In genomic region chr3:10775259-10775658, GRCh38 we compare ENCODE assay signal across 26 cellular contexts. TPM values are rescaled to one million over a fixed set of nuclear protein-coding genes. Genes with fewer than 3 reads are reported as not detected.
"Had no signal": no experiment of that assay in that cellular context is flagged by ENCODE, and none has a peak within 500 bp of the region (broad histone marks: within the 10 kb centered on the region; RNA-seq: fewer than 3 reads in every experiment).

No MANE protein-coding gene starts in this region.

- H3K27ac Mint-ChIP-seq: naive thymus-derived CD8-positive, alpha-beta T cell; nephron; stimulated activated naive B cell treated with anti-CD40 and anti-IgM and Interleukin-4, amounts not matched to agents 10 μg/mL and 1 μg/mL and 100 μg/mL, for 72 hours had no signal

- H3K27ac ChIP-seq: left lung, parathyroid adenoma, psoas muscle, right lobe of liver, stomach, testis, thyroid gland, transverse colon, upper lobe of right lung had no signal

- H3K4me1 ChIP-seq: left lung, parathyroid adenoma, psoas muscle, right lobe of liver, stomach, testis, transverse colon, upper lobe of right lung had no signal

- DNase-seq: hippocampal formation; kidney; left colon; left lung; mesendoderm; naive thymus-derived CD8-positive, alpha-beta T cell; psoas muscle; right lobe of liver; stimulated activated CD4-positive, alpha-beta T cell treated with anti-CD3 and anti-CD28 coated beads, Interleukin-12 subunit alpha, Interleukin-12 subunit beta, amount 100 ng/mL, for 4 hours; stimulated activated CD4-positive, alpha-beta T cell treated with anti-CD3 and anti-CD28 coated beads, Interleukin-15, amount 100 ng/mL, for 24 hours; stimulated activated CD4-positive, alpha-beta T cell treated with anti-CD3 and anti-CD28 coated beads, Interleukin-2, amount 100 ng/mL, for 24 hours; stimulated activated CD4-positive, alpha-beta T cell treated with anti-CD3 and anti-CD28 coated beads, Interleukin-4, amount 100 ng/mL, for 1 hour; stimulated activated naive B cell treated with anti-CD40 and anti-IgM and Interleukin-4, amounts not matched to agents 10 μg/mL and 1 μg/mL and 100 μg/mL, for 72 hours; stimulated activated naive CD8-positive, alpha-beta T cell treated with anti-CD3 and anti-CD28 coated beads, Interleukin-15, Interleukin-2, amounts not matched to agents 100 U/mL and 50 U/mL, for 24 hours; stomach; testis; thyroid gland; transverse colon; upper lobe of right lung had no signal

- H3K36me3 Mint-ChIP-seq: naive thymus-derived CD8-positive, alpha-beta T cell; stimulated activated naive B cell treated with anti-CD40 and anti-IgM and Interleukin-4, amounts not matched to agents 10 μg/mL and 1 μg/mL and 100 μg/mL, for 72 hours had no signal

- H3K4me3 ChIP-seq: left lung, lung, psoas muscle, right lobe of liver, smooth muscle cell, stomach, testis, thyroid gland, transverse colon, upper lobe of right lung had no signal

- H3K9me3 ChIP-seq: left lung, psoas muscle, right lobe of liver, testis, thyroid gland, transverse colon, upper lobe of right lung had no signal

- H3K27me3 ChIP-seq: right lobe of liver, testis, thyroid gland had no signal

- H3K4me3 Mint-ChIP-seq: naive thymus-derived CD8-positive, alpha-beta T cell; nephron; neural crest cell; stimulated activated naive B cell treated with anti-CD40 and anti-IgM and Interleukin-4, amounts not matched to agents 10 μg/mL and 1 μg/mL and 100 μg/mL, for 72 hours had no signal

- H3K4me1 Mint-ChIP-seq: nephron; neural crest cell; stimulated activated naive B cell treated with anti-CD40 and anti-IgM and Interleukin-4, amounts not matched to agents 10 μg/mL and 1 μg/mL and 100 μg/mL, for 72 hours had no signal

- ATAC-seq: left colon; left lung; naive thymus-derived CD8-positive, alpha-beta T cell; psoas muscle; right lobe of liver; stimulated activated naive B cell treated with anti-CD40 and anti-IgM and Interleukin-4, amounts not matched to agents 10 μg/mL and 1 μg/mL and 100 μg/mL, for 72 hours; stimulated activated naive CD8-positive, alpha-beta T cell treated with anti-CD3 and anti-CD28 coated beads, Interleukin-15, Interleukin-2, amounts not matched to agents 100 U/mL and 50 U/mL, for 24 hours; upper lobe of right lung had no signal

- H3K36me3 ChIP-seq: left lung, right lobe of liver, stomach, thyroid gland, transverse colon, upper lobe of right lung had no signal

- H3K9me3 Mint-ChIP-seq: nephron, neural crest cell had no signal

RNA-seq across cellular contexts. Expression of gene SLC6A11, which starts 40.8 kb away (rescaled TPM):
- total RNA-seq: naive thymus-derived CD8-positive, alpha-beta T cell; osteoblast; psoas muscle; skeletal muscle tissue; smooth muscle cell; thyroid gland; transverse colon had no signal
